In the genomic region with DNA sequence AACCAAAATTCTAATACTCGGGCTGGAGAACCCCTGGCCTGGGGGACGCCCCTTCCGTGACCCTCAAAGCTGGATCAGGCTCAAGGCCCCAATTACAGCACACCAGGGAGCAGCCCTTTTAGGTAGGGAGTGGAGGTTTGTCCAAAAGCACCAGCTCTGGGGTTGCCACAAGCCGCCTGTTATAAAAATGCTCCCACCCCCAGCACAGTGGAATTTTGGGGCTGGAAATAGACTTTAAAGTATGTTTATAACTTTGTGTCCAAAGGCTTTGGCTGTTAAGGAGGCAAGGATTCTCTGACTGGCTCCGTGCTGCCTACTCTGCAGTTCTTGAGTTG, we compare ENCODE assay signal across 8 cellular contexts. TPM values are rescaled to one million over a fixed set of nuclear protein-coding genes. Genes with fewer than 3 reads are reported as not detected.
DNase-seq lines count a peak whose midpoint lies in the region; ATAC-seq lines count a peak whose summit lies in the region.

No MANE protein-coding gene starts in this region.

- peaks cover 0 to 56% (median 39%) of the 10 kb centered on the region in 5 donors for H3K36me3 ChIP-seq in subcutaneous abdominal adipose tissue (ENCODE audit: control insufficient read depth in 5 of 5, insufficient read depth in 5 of 5, low read length in 5 of 5)

- peak overlapping the region; percentile 95 for H3K27ac Mint-ChIP-seq in activated CD4-positive, alpha-beta T cell treated with anti-CD3 and anti-CD28 coated beads, Interleukin-2, amount 10 ng/mL, durations not matched to agents 7 days and 5 days
- H3K27ac Mint-ChIP-seq in activated CD4-positive, alpha-beta memory T cell treated with anti-CD3 and anti-CD28 coated beads, Interleukin-2, amount 10 ng/mL, durations not matched to agents 7 days and 5 days = peak overlapping the region; percentile 96
- H3K27ac Mint-ChIP-seq in immature natural killer cell = peak overlapping the region; percentile 94 to 98 (median 96)

- POLR2A ChIA-PET in activated CD4-positive, alpha-beta T cell treated with anti-CD3 and anti-CD28 coated beads, Interleukin-2, amount 10 ng/mL, durations not matched to agents 7 days and 5 days (lab: Charles Lee) = interaction anchor here (0.7 kb wide), 1 partner anchor 20 kb away, joined by 7 read pairs; no protein-coding TSS in a partner anchor
- POLR2A ChIA-PET in activated CD4-positive, alpha-beta memory T cell treated with anti-CD3 and anti-CD28 coated beads, Interleukin-2, amount 10 ng/mL, durations not matched to agents 7 days and 5 days (lab: Charles Lee) = interaction anchor here (0.6 to 2.5 kb wide), 13 partner anchors 8 to 222 kb away, joined by 3 to 22 read pairs (median 4); a partner anchor contains a TSS

- H3K9me3 Mint-ChIP-seq in activated CD4-positive, alpha-beta T cell treated with anti-CD3 and anti-CD28 coated beads, Interleukin-2, amount 10 ng/mL, durations not matched to agents 7 days and 5 days = no peaks in the 10 kb centered on the region
- no peaks in the 10 kb centered on the region for H3K9me3 Mint-ChIP-seq in activated CD4-positive, alpha-beta memory T cell treated with anti-CD3 and anti-CD28 coated beads, Interleukin-2, amount 10 ng/mL, durations not matched to agents 7 days and 5 days
- no peaks in the 10 kb centered on the region for H3K9me3 Mint-ChIP-seq in immature natural killer cell

- no peaks in the 10 kb centered on the region for H3K9me3 ChIP-seq in subcutaneous abdominal adipose tissue (ENCODE audit: control insufficient read depth in 5 of 5, low read length in 5 of 5)

- H3K4me1 ChIP-seq in subcutaneous abdominal adipose tissue (ENCODE audit: control insufficient read depth in 5 of 5, insufficient read depth in 5 of 5, low read length in 5 of 5) = peaks cover 0 to 25% (median 17%) of the 10 kb centered on the region in 5 donors

- peaks cover 40% of the 10 kb centered on the region for H3K36me3 Mint-ChIP-seq in activated CD4-positive, alpha-beta T cell treated with anti-CD3 and anti-CD28 coated beads, Interleukin-2, amount 10 ng/mL, durations not matched to agents 7 days and 5 days (ENCODE audit: low read depth)
- H3K36me3 Mint-ChIP-seq in activated CD4-positive, alpha-beta memory T cell treated with anti-CD3 and anti-CD28 coated beads, Interleukin-2, amount 10 ng/mL, durations not matched to agents 7 days and 5 days (ENCODE audit: low read depth) = peaks cover 64% of the 10 kb centered on the region
- H3K36me3 Mint-ChIP-seq in immature natural killer cell = no peaks in the 10 kb centered on the region

- peak overlapping the region; percentile 87 for H3K4me3 Mint-ChIP-seq in activated CD4-positive, alpha-beta T cell treated with anti-CD3 and anti-CD28 coated beads, Interleukin-2, amount 10 ng/mL, durations not matched to agents 7 days and 5 days
- H3K4me3 Mint-ChIP-seq in activated CD4-positive, alpha-beta memory T cell treated with anti-CD3 and anti-CD28 coated beads, Interleukin-2, amount 10 ng/mL, durations not matched to agents 7 days and 5 days = peak overlapping the region; percentile 98
- peak overlapping the region; percentile 95 to 99 (median 98) for H3K4me3 Mint-ChIP-seq in immature natural killer cell

- no peaks in the 10 kb centered on the region for H3K27me3 ChIP-seq in subcutaneous abdominal adipose tissue (ENCODE audit: control insufficient read depth in 5 of 5, insufficient read depth in 4 of 5, low read length in 5 of 5)

- peak overlapping the region in 3 of 5 donors; percentile 44 to 78 (median 73) for H3K9ac ChIP-seq in subcutaneous abdominal adipose tissue (ENCODE audit: low read length in 5 of 5)

- CTCF ChIA-PET in activated CD4-positive, alpha-beta T cell treated with anti-CD3 and anti-CD28 coated beads, Interleukin-2, amount 10 ng/mL, durations not matched to agents 7 days and 5 days (lab: Charles Lee) = interaction anchor here (0.6 to 3.1 kb wide), 18 partner anchors 8 to 112 kb away, joined by 3 to 19 read pairs (median 4); a partner anchor contains a TSS
- CTCF ChIA-PET in activated CD4-positive, alpha-beta memory T cell treated with anti-CD3 and anti-CD28 coated beads, Interleukin-2, amount 10 ng/mL, durations not matched to agents 7 days and 5 days (lab: Charles Lee) = interaction anchor here (0.7 to 1.9 kb wide), 11 partner anchors 9 to 127 kb away, joined by 3 to 34 read pairs (median 4); a partner anchor contains a TSS

- H3K4me1 Mint-ChIP-seq in activated CD4-positive, alpha-beta T cell treated with anti-CD3 and anti-CD28 coated beads, Interleukin-2, amount 10 ng/mL, durations not matched to agents 7 days and 5 days = peaks cover 21% of the 10 kb centered on the region
- H3K4me1 Mint-ChIP-seq in activated CD4-positive, alpha-beta memory T cell treated with anti-CD3 and anti-CD28 coated beads, Interleukin-2, amount 10 ng/mL, durations not matched to agents 7 days and 5 days = peaks cover 15% of the 10 kb centered on the region
- peaks cover 20 to 23% of the 10 kb centered on the region in 2 donors for H3K4me1 Mint-ChIP-seq in immature natural killer cell

- ATAC-seq in HG02973 (IDR thresholded peaks at IDR 0.05; ENCODE audit: unreplicated experiment) = no peak

- H3K27ac ChIP-seq in subcutaneous abdominal adipose tissue (ENCODE audit: low read depth, low read length) = no peak overlapping the region

- no peaks in the 10 kb centered on the region for H3K27me3 Mint-ChIP-seq in activated CD4-positive, alpha-beta T cell treated with anti-CD3 and anti-CD28 coated beads, Interleukin-2, amount 10 ng/mL, durations not matched to agents 7 days and 5 days
- no peaks in the 10 kb centered on the region for H3K27me3 Mint-ChIP-seq in activated CD4-positive, alpha-beta memory T cell treated with anti-CD3 and anti-CD28 coated beads, Interleukin-2, amount 10 ng/mL, durations not matched to agents 7 days and 5 days
- peaks cover 2 to 11% (median 9%) of the 10 kb centered on the region in 3 donors for H3K27me3 Mint-ChIP-seq in immature natural killer cell (ENCODE audit: low read depth in 3 of 3)

- DNase-seq in activated CD4-positive, alpha-beta T cell treated with anti-CD3 and anti-CD28 coated beads, Interleukin-2, amount 10 ng/mL, durations not matched to agents 7 days and 5 days = no peak
- no peak for DNase-seq in activated CD4-positive, alpha-beta T cell treated with anti-CD3 and anti-CD28 coated beads, Interleukin-2, amount 50 U/mL, for 1 hour
- no peak for DNase-seq in activated CD4-positive, alpha-beta memory T cell treated with anti-CD3 and anti-CD28 coated beads, Interleukin-2, amount 10 ng/mL, durations not matched to agents 7 days and 5 days
- no peak for DNase-seq in immature natural killer cell
- DNase-seq in NCI-H1930 (lab: John Stamatoyannopoulos, UW) = no peak
- DNase-seq in AG08395 (ENCODE audit: low spot score) = no peak

- peak overlapping the region in 2 of 5 donors; percentile 79 to 86 for H3K4me3 ChIP-seq in subcutaneous abdominal adipose tissue (ENCODE audit: low read depth in 1 of 5, low read length in 5 of 5)

RNA-seq across cellular contexts. Expression of a gene that starts 0.6 kb away (rescaled TPM):
- total RNA-seq in activated CD4-positive, alpha-beta T cell treated with anti-CD3 and anti-CD28 coated beads, Interleukin-2, amount 10 ng/mL, durations not matched to agents 7 days and 5 days = 100 to 1,000 TPM; 101 to 111 TPM
- total RNA-seq in activated CD4-positive, alpha-beta memory T cell treated with anti-CD3 and anti-CD28 coated beads, Interleukin-2, amount 10 ng/mL, durations not matched to agents 7 days and 5 days = 100 to 1,000 TPM; 111 to 112 TPM
- polyA plus RNA-seq in immature natural killer cell = 10 to 100 TPM; 38.9 to 84.4 (median 40.0) TPM

RNA-seq across cellular contexts. Expression of a gene that starts 16.0 kb away (rescaled TPM):
- 10 to 100 TPM; 54.1 to 59.4 TPM for total RNA-seq in activated CD4-positive, alpha-beta T cell treated with anti-CD3 and anti-CD28 coated beads, Interleukin-2, amount 10 ng/mL, durations not matched to agents 7 days and 5 days
- total RNA-seq in activated CD4-positive, alpha-beta memory T cell treated with anti-CD3 and anti-CD28 coated beads, Interleukin-2, amount 10 ng/mL, durations not matched to agents 7 days and 5 days = 10 to 100 TPM; 43.2 to 46.2 TPM
- 1 to 10 TPM; 3.8 to 5.9 (median 4.6) TPM for polyA plus RNA-seq in immature natural killer cell

RNA-seq across cellular contexts. Expression of a gene that starts 19.5 kb away (rescaled TPM):
- total RNA-seq in activated CD4-positive, alpha-beta T cell treated with anti-CD3 and anti-CD28 coated beads, Interleukin-2, amount 10 ng/mL, durations not matched to agents 7 days and 5 days = 100 to 1,000 TPM in 1 of 2 experiments, 10 to 100 TPM in 1; 90.1 to 105 TPM
- 100 to 1,000 TPM; 102 to 107 TPM for total RNA-seq in activated CD4-positive, alpha-beta memory T cell treated with anti-CD3 and anti-CD28 coated beads, Interleukin-2, amount 10 ng/mL, durations not matched to agents 7 days and 5 days
- polyA plus RNA-seq in immature natural killer cell = 10 to 100 TPM in 2 of 3 donors, 1 to 10 TPM in 1; 8.4 to 29.2 (median 18.6) TPM

RNA-seq across cellular contexts. Expression of a gene that starts 24.6 kb away (rescaled TPM):
- total RNA-seq in activated CD4-positive, alpha-beta T cell treated with anti-CD3 and anti-CD28 coated beads, Interleukin-2, amount 10 ng/mL, durations not matched to agents 7 days and 5 days = 10 to 100 TPM; 96.3 to 97.2 TPM
- 100 to 1,000 TPM; 105 to 108 TPM for total RNA-seq in activated CD4-positive, alpha-beta memory T cell treated with anti-CD3 and anti-CD28 coated beads, Interleukin-2, amount 10 ng/mL, durations not matched to agents 7 days and 5 days
- polyA plus RNA-seq in immature natural killer cell = 10 to 100 TPM; 33.9 to 51.4 (median 36.8) TPM

RNA-seq across cellular contexts. Expression of a gene that starts 25.5 kb away (rescaled TPM):
- total RNA-seq in activated CD4-positive, alpha-beta T cell treated with anti-CD3 and anti-CD28 coated beads, Interleukin-2, amount 10 ng/mL, durations not matched to agents 7 days and 5 days = 10 to 100 TPM; 34.4 to 38.4 TPM
- total RNA-seq in activated CD4-positive, alpha-beta memory T cell treated with anti-CD3 and anti-CD28 coated beads, Interleukin-2, amount 10 ng/mL, durations not matched to agents 7 days and 5 days = 10 to 100 TPM; 49.0 to 55.6 TPM
- polyA plus RNA-seq in immature natural killer cell = under 1 TPM in 2 of 3 donors, not detected in 1; 0.57 to 0.82 TPM
